In genomic region chr2:116987447-116987846, GRCh38 we compare ENCODE assay signal across 18 cellular contexts.
DNase-seq lines count a peak whose midpoint lies in the region; ATAC-seq and TF ChIP-seq lines count a peak whose summit lies in the region.
"Had no signal": no experiment of that assay in that cellular context is flagged by ENCODE, and none has a peak within 500 bp of the region (broad histone marks: within the 10 kb centered on the region; RNA-seq: fewer than 3 reads in every experiment).

No MANE protein-coding gene starts in this region.

- no peak overlapping the region for H2AK5ac ChIP-seq in neuronal stem cell (ENCODE audit: low read depth, low read length)

- no peak overlapping the region for H2BK12ac ChIP-seq in neuronal stem cell (ENCODE audit: low read length)

- no peaks in the 10 kb centered on the region for H3K4me1 ChIP-seq in heart right ventricle
- no peaks in the 10 kb centered on the region for H3K4me1 ChIP-seq in neuronal stem cell (ENCODE audit: control insufficient read depth in 2 of 2, insufficient read depth in 1 of 2, low read depth in 1 of 2, low read length in 2 of 2)
- H3K4me1 ChIP-seq in upper lobe of left lung: no peaks in the 10 kb centered on the region
- H3K4me1 ChIP-seq: A549; BLaER1 treated with 17β-estradiol and CSF1 and Interleukin-3, amounts not matched to agents 10 nM and 100 nM; Caco-2 had no signal

- no peak overlapping the region for H3K14ac ChIP-seq in neuronal stem cell (ENCODE audit: low read length)

- H2BK120ac ChIP-seq in neuronal stem cell (ENCODE audit: low read depth, low read length): no peak overlapping the region

- H3K4ac ChIP-seq in neuronal stem cell (ENCODE audit: low read length): no peak overlapping the region

- no peak overlapping the region for H4K8ac ChIP-seq in neuronal stem cell (ENCODE audit: low read depth, low read length)

- H3K27ac ChIP-seq in heart right ventricle (no peak overlapping the region), neuronal stem cell (replicated peaks; ENCODE audit: low read length) (no peak overlapping the region), upper lobe of left lung (no peak overlapping the region)
- H3K27ac ChIP-seq: 22Rv1; A549; BLaER1 treated with 17β-estradiol and CSF1 and Interleukin-3, amounts not matched to agents 10 nM and 100 nM; C4-2B had no signal

- whole genome bisulfite sequencing in heart right ventricle, 2 donors: 75 to 78% methylated on average over 4 of the region's 4 CpGs
- no CpG with 5 or more reads among the region's 4 CpGs for WGBS in neuronal stem cell (ENCODE audit: extremely low coverage in 2 of 2, insufficient read length in 2 of 2, insufficient replicate concordance in 1 of 2), 2 donors
- WGBS in upper lobe of left lung, 2 donors: 76 to 80% methylated on average over 4 of the region's 4 CpGs

- no peak for TF ChIP-seq POLR2A in upper lobe of left lung (IDR thresholded peaks at IDR 0.05)

- H2AFZ ChIP-seq in neuronal stem cell (ENCODE audit: low read length): no peak overlapping the region

- no peaks in the 10 kb centered on the region for H3K36me3 ChIP-seq in heart right ventricle
- no peaks in the 10 kb centered on the region for H3K36me3 ChIP-seq in neuronal stem cell (replicated peaks in 1 of 2; ENCODE audit: control insufficient read depth in 2 of 2, insufficient read depth in 2 of 2, low read length in 2 of 2)
- H3K36me3 ChIP-seq in upper lobe of left lung: no peaks in the 10 kb centered on the region
- H3K36me3 ChIP-seq: BLaER1 treated with 17β-estradiol and CSF1 and Interleukin-3, amounts not matched to agents 10 nM and 100 nM had no signal

- no peak overlapping the region for H3K9ac ChIP-seq in neuronal stem cell (ENCODE audit: low read depth, low read length, poor library complexity)
- H3K9ac ChIP-seq: BLaER1 treated with 17β-estradiol and CSF1 and Interleukin-3, amounts not matched to agents 10 nM and 100 nM had no signal

- TF ChIP-seq EP300 in upper lobe of left lung (IDR thresholded peaks at IDR 0.05): no peak

- peak; percentile 64 for DNase-seq in cardiac septum (ENCODE audit: low spot score)
- DNase-seq in heart right ventricle: no peak
- DNase-seq in neuronal stem cell (ENCODE audit: low spot score): no peak
- DNase-seq in sciatic nerve (ENCODE audit: low spot score): no peak
- DNase-seq in upper lobe of left lung: no peak
- DNase-seq in NCI-H1694 treated with DMSO at 0.1 percent for 48 hours (lab: John Stamatoyannopoulos, UW): no peak
- DNase-seq: AML-193; Caco-2; Calu3; CD4-positive, alpha-beta T cell; CD8-positive, alpha-beta T cell; DMS79 treated with DMSO at 0.1 percent for 48 hours; GF-D8 had no signal

- H3K23ac ChIP-seq in neuronal stem cell (ENCODE audit: low read depth, low read length, poor library complexity): no peak overlapping the region

- H3K27me3 ChIP-seq in heart right ventricle (no peaks in the 10 kb centered on the region), neuronal stem cell (ENCODE audit: control insufficient read depth in 3 of 3, insufficient read depth in 3 of 3, low read depth in 1 of 3, low read length in 3 of 3) (no peaks in the 10 kb centered on the region), upper lobe of left lung (no peaks in the 10 kb centered on the region)
- H3K27me3 ChIP-seq: BLaER1 treated with 17β-estradiol and CSF1 and Interleukin-3, amounts not matched to agents 10 nM and 100 nM had no signal

- peak overlapping the region; percentile 27 for H3K18ac ChIP-seq in neuronal stem cell (ENCODE audit: low read length)

- no peaks in the 10 kb centered on the region for H3K79me1 ChIP-seq in neuronal stem cell (ENCODE audit: low read depth, low read length)

- peaks cover 0 to 43% (median 0%) of the 10 kb centered on the region in 11 donors for H3K9me3 ChIP-seq in heart right ventricle
- no peaks in the 10 kb centered on the region for H3K9me3 ChIP-seq in neuronal stem cell (replicated peaks in 1 of 2; ENCODE audit: control insufficient read depth in 2 of 2, insufficient read depth in 1 of 2, low read depth in 1 of 2, low read length in 2 of 2)
- H3K9me3 ChIP-seq in upper lobe of left lung: no peaks in the 10 kb centered on the region
- H3K9me3 ChIP-seq: A549; BLaER1 treated with 17β-estradiol and CSF1 and Interleukin-3, amounts not matched to agents 10 nM and 100 nM had no signal

- H2BK15ac ChIP-seq in neuronal stem cell (ENCODE audit: low read length): no peak overlapping the region

- intact Hi-C loops in cardiac septum (cut with DNase I) (no loop called here), heart right ventricle (cut with DNase I) (no loop called here), sciatic nerve (cut with DNase I) (no loop called here)

- H2BK5ac ChIP-seq in neuronal stem cell (ENCODE audit: low read length): no peak overlapping the region

- ATAC-seq in heart right ventricle (no peak), sciatic nerve (peak; percentile 42), upper lobe of left lung (ENCODE audit: low FRiP score in 2 of 2) (no peak)
- ATAC-seq: A549; CD8-positive, alpha-beta T cell; GM12878 had no signal

- H3K4me3 ChIP-seq in heart right ventricle: no peak overlapping the region
- no peak overlapping the region for H3K4me3 ChIP-seq in neuronal stem cell (ENCODE audit: low read length in 2 of 2)
- no peak overlapping the region for H3K4me3 ChIP-seq in upper lobe of left lung
- H3K4me3 ChIP-seq: A549; BLaER1 treated with 17β-estradiol and CSF1 and Interleukin-3, amounts not matched to agents 10 nM and 100 nM; GM12878 had no signal

- no peak overlapping the region for H3K4me2 ChIP-seq in neuronal stem cell (ENCODE audit: insufficient read depth, low read length, poor library complexity, severe bottlenecking)
- H3K4me2 ChIP-seq: A549; BLaER1 treated with 17β-estradiol and CSF1 and Interleukin-3, amounts not matched to agents 10 nM and 100 nM had no signal

- TF ChIP-seq CTCF in heart right ventricle (IDR thresholded peaks at IDR 0.05) (no peak), upper lobe of left lung (IDR thresholded peaks at IDR 0.05) (no peak)

- no peak overlapping the region for H4K91ac ChIP-seq in neuronal stem cell (ENCODE audit: low read depth, low read length, poor library complexity)
